ENCODE assay signal across 32 cellular contexts in genomic region chr19:54790711-54791110, GRCh38. TPM values are rescaled to one million over a fixed set of nuclear protein-coding genes. Genes with fewer than 3 reads are reported as not detected.
"Had no signal": no experiment of that assay in that cellular context is flagged by ENCODE, and none has a peak within 500 bp of the region (broad histone marks: within the 10 kb centered on the region; RNA-seq: fewer than 3 reads in every experiment).

No MANE protein-coding gene starts in this region.

- ATAC-seq: activated CD4-positive, alpha-beta T cell treated with anti-CD3 and anti-CD28 coated beads for 36 hours; activated T-cell treated with anti-CD3 and anti-CD28 coated beads, Interleukin-2, amount 50 U/mL, for 4 hours; activated T-helper 17 cell treated with anti-CD3 and anti-CD28 coated beads, Interleukin-2, amount 50 U/mL, for 72 hours; gastroesophageal sphincter; T-helper 17 cell had no signal

- H3K27ac Mint-ChIP-seq: activated CD4-positive, alpha-beta memory T cell treated with anti-CD3 and anti-CD28 coated beads for 36 hours; activated CD4-positive, alpha-beta T cell treated with anti-CD3 and anti-CD28 coated beads for 36 hours; activated CD4-positive, alpha-beta T cell treated with anti-CD3 and anti-CD28 coated beads, Interleukin-2, amount 10 ng/mL, durations not matched to agents 24 days and 14 days; activated naive CD8-positive, alpha-beta T cell; activated T-helper 17 cell treated with anti-CD3 and anti-CD28 coated beads, Interleukin-2, amount 50 U/mL, for 72 hours; T-helper 17 cell; T-helper 2 cell treated with Interferon-gamma antibody and Interleukin-4, amounts not matched to agents 5 μg/mL and 100 μg/mL, for 36 hours had no signal

- H3K4me3 Mint-ChIP-seq: activated CD4-positive, alpha-beta memory T cell treated with anti-CD3 and anti-CD28 coated beads for 36 hours; activated CD4-positive, alpha-beta T cell treated with anti-CD3 and anti-CD28 coated beads for 36 hours; activated CD4-positive, alpha-beta T cell treated with anti-CD3 and anti-CD28 coated beads, Interleukin-2, amount 10 ng/mL, durations not matched to agents 24 days and 14 days; activated naive CD8-positive, alpha-beta T cell; activated T-helper 17 cell treated with anti-CD3 and anti-CD28 coated beads, Interleukin-2, amount 50 U/mL, for 72 hours; T-helper 17 cell had no signal

- H3K36me3 Mint-ChIP-seq: activated CD4-positive, alpha-beta memory T cell treated with anti-CD3 and anti-CD28 coated beads for 36 hours; activated naive CD8-positive, alpha-beta T cell had no signal

- DNase-seq: activated CD4-positive, alpha-beta memory T cell treated with anti-CD3 and anti-CD28 coated beads for 36 hours; activated CD4-positive, alpha-beta T cell treated with anti-CD3 and anti-CD28 coated beads for 36 hours; activated CD4-positive, alpha-beta T cell treated with anti-CD3 and anti-CD28 coated beads, Interleukin-2, amount 10 ng/mL, durations not matched to agents 24 days and 14 days; activated CD4-positive, CD25-positive, alpha-beta regulatory T cell; activated CD4-positive, CD25-positive, alpha-beta regulatory T cell treated with anti-CD3 and anti-CD28 coated beads, Interleukin-2, amount 50 U/mL, for 72 hours; activated effector memory CD4-positive, alpha-beta T cell treated with Interleukin-2 at 50 U/mL for 16 hours; activated gamma-delta T cell treated with Interleukin-2 at 50 U/mL for 16 hours; activated naive CD4-positive, alpha-beta T cell treated with anti-CD3 and anti-CD28 coated beads, Interleukin-2, amount 50 U/mL, for 16 hours; activated naive CD4-positive, alpha-beta T cell treated with Interleukin-2 at 50 U/mL for 16 hours; activated T-cell treated with anti-CD3 and anti-CD28 coated beads, Interleukin-2, amount 50 U/mL, for 4 hours; amniotic stem cell; anterior cingulate cortex; caudate nucleus; effector CD8-positive, alpha-beta T cell; esophagus squamous epithelium; foreskin melanocyte; T-helper 1 cell; T-helper 17 cell; T1000; WERI-Rb-1 had no signal

- H3K27ac ChIP-seq: epithelial cell of prostate, esophagus squamous epithelium, gastroesophageal sphincter, WERI-Rb-1 had no signal

- H3K36me3 ChIP-seq: esophagus squamous epithelium, gastroesophageal sphincter, WERI-Rb-1 had no signal

- H3K4me3 ChIP-seq: esophagus squamous epithelium, gastroesophageal sphincter had no signal

- H3K9me3 Mint-ChIP-seq: activated CD4-positive, alpha-beta memory T cell treated with anti-CD3 and anti-CD28 coated beads for 36 hours; activated CD4-positive, alpha-beta T cell treated with anti-CD3 and anti-CD28 coated beads, Interleukin-2, amount 10 ng/mL, durations not matched to agents 24 days and 14 days; activated T-helper 17 cell treated with anti-CD3 and anti-CD28 coated beads, Interleukin-2, amount 50 U/mL, for 72 hours; T-helper 2 cell treated with Interferon-gamma antibody and Interleukin-4, amounts not matched to agents 5 μg/mL and 100 μg/mL, for 36 hours had no signal

RNA-seq across cellular contexts. Expression of gene KIR2DL4, which starts 12.7 kb away (rescaled TPM):
- total RNA-seq: activated CD4-positive, alpha-beta memory T cell treated with anti-CD3 and anti-CD28 coated beads for 36 hours; activated CD4-positive, alpha-beta T cell treated with anti-CD3 and anti-CD28 coated beads for 36 hours; activated CD4-positive, alpha-beta T cell treated with anti-CD3 and anti-CD28 coated beads, Interleukin-2, amount 10 ng/mL, durations not matched to agents 24 days and 14 days; activated T-cell treated with anti-CD3 and anti-CD28 coated beads, Interleukin-2, amount 50 U/mL, for 4 hours; activated T-helper 17 cell treated with anti-CD3 and anti-CD28 coated beads, Interleukin-2, amount 50 U/mL, for 72 hours; astrocyte; chondrocyte; dermis microvascular lymphatic vessel endothelial cell; endothelial cell of umbilical vein; esophagus squamous epithelium; fibroblast of lung; fibroblast of villous mesenchyme; gastroesophageal sphincter; T-helper 17 cell had no signal

RNA-seq across cellular contexts. Expression of gene KIR2DL1, which starts 21.1 kb away (rescaled TPM):
- total RNA-seq: activated CD4-positive, alpha-beta memory T cell treated with anti-CD3 and anti-CD28 coated beads for 36 hours; activated CD4-positive, alpha-beta T cell treated with anti-CD3 and anti-CD28 coated beads for 36 hours; activated CD4-positive, alpha-beta T cell treated with anti-CD3 and anti-CD28 coated beads, Interleukin-2, amount 10 ng/mL, durations not matched to agents 24 days and 14 days; activated T-cell treated with anti-CD3 and anti-CD28 coated beads, Interleukin-2, amount 50 U/mL, for 4 hours; activated T-helper 17 cell treated with anti-CD3 and anti-CD28 coated beads, Interleukin-2, amount 50 U/mL, for 72 hours; astrocyte; chondrocyte; dermis microvascular lymphatic vessel endothelial cell; endothelial cell of umbilical vein; esophagus squamous epithelium; fibroblast of lung; fibroblast of villous mesenchyme; gastroesophageal sphincter; glomerular endothelial cell; T-helper 17 cell had no signal

RNA-seq across cellular contexts. Expression of gene KIR3DL1, which starts 25.6 kb away (rescaled TPM):
- total RNA-seq: activated CD4-positive, alpha-beta memory T cell treated with anti-CD3 and anti-CD28 coated beads for 36 hours; activated CD4-positive, alpha-beta T cell treated with anti-CD3 and anti-CD28 coated beads for 36 hours; activated CD4-positive, alpha-beta T cell treated with anti-CD3 and anti-CD28 coated beads, Interleukin-2, amount 10 ng/mL, durations not matched to agents 24 days and 14 days; activated T-helper 17 cell treated with anti-CD3 and anti-CD28 coated beads, Interleukin-2, amount 50 U/mL, for 72 hours; astrocyte; chondrocyte; dermis microvascular lymphatic vessel endothelial cell; endothelial cell of umbilical vein; esophagus squamous epithelium; fibroblast of lung; fibroblast of villous mesenchyme; glomerular endothelial cell; T-helper 17 cell had no signal

RNA-seq across cellular contexts. Expression of gene KIR2DS4, which starts 41.8 kb away (rescaled TPM):
- total RNA-seq: activated CD4-positive, alpha-beta memory T cell treated with anti-CD3 and anti-CD28 coated beads for 36 hours; activated CD4-positive, alpha-beta T cell treated with anti-CD3 and anti-CD28 coated beads, Interleukin-2, amount 10 ng/mL, durations not matched to agents 24 days and 14 days; activated T-helper 17 cell treated with anti-CD3 and anti-CD28 coated beads, Interleukin-2, amount 50 U/mL, for 72 hours; astrocyte; chondrocyte; dermis microvascular lymphatic vessel endothelial cell; endothelial cell of umbilical vein; esophagus squamous epithelium; fibroblast of lung; fibroblast of villous mesenchyme; gastroesophageal sphincter; glomerular endothelial cell; T-helper 17 cell had no signal

RNA-seq across cellular contexts. Expression of gene KIR2DL3, which starts 52.4 kb away (rescaled TPM):
- total RNA-seq: activated CD4-positive, alpha-beta memory T cell treated with anti-CD3 and anti-CD28 coated beads for 36 hours; activated CD4-positive, alpha-beta T cell treated with anti-CD3 and anti-CD28 coated beads for 36 hours; activated CD4-positive, alpha-beta T cell treated with anti-CD3 and anti-CD28 coated beads, Interleukin-2, amount 10 ng/mL, durations not matched to agents 24 days and 14 days; activated T-helper 17 cell treated with anti-CD3 and anti-CD28 coated beads, Interleukin-2, amount 50 U/mL, for 72 hours; astrocyte; chondrocyte; dermis microvascular lymphatic vessel endothelial cell; endothelial cell of umbilical vein; esophagus squamous epithelium; fibroblast of lung; fibroblast of villous mesenchyme; glomerular endothelial cell; T-helper 17 cell had no signal
